In genomic region chr15:78299302-78300102, GRCh38 we compare ENCODE assay signal across 8 cellular contexts. TPM values are rescaled to one million over a fixed set of nuclear protein-coding genes. Genes with fewer than 3 reads are reported as not detected.
A peak's percentile ranks its signal among the peaks of the same experiment; 100 is the strongest.
DNase-seq lines count a peak whose midpoint lies in the region; ATAC-seq and TF ChIP-seq lines count a peak whose summit lies in the region.

TSS of gene SKIC8 (minus strand) at chr15:78299609. CDS start at chr15:78295686, 3,923 bp downstream.

- H3K79me2 ChIP-seq in smooth muscle cell (ENCODE audit: low read depth), result peaks cover 31% of the 10 kb centered on the region

- no peaks in the 10 kb centered on the region; the same call in 1 of the 2 replicates for H3K36me3 ChIP-seq in WERI-Rb-1
- no peaks in the 10 kb centered on the region for H3K36me3 ChIP-seq in breast epithelium
- no peaks in the 10 kb centered on the region for H3K36me3 ChIP-seq in smooth muscle cell (ENCODE audit: low read depth)

- H3K27ac ChIP-seq in WERI-Rb-1 (peak within 1 kb of the TSS; percentile 69), breast epithelium (peak within 1 kb of the TSS; percentile 92), smooth muscle cell (ENCODE audit: low read depth) (peak within 1 kb of the TSS; percentile 66)

- H3K9ac ChIP-seq in smooth muscle cell (ENCODE audit: low read depth), result peak within 1 kb of the TSS; percentile 91

- DNase-seq in AG08395 (ENCODE audit: low spot score) (peak; percentile 95), NCI-H2196 treated with DMSO at 0.1 percent for 48 hours (lab: John Stamatoyannopoulos, UW; ENCODE audit: unreplicated experiment) (peak; percentile 60), WERI-Rb-1 (peak; percentile 95), breast epithelium (ENCODE audit: low spot score in 2 of 2) (peak; percentile 88 to 90), iPS-NIHi7 (ENCODE audit: extremely low spot score) (peak; percentile 99), smooth muscle cell (lab: John Stamatoyannopoulos, UW; ENCODE audit: unreplicated experiment) (peak; percentile 67)

- H2AFZ ChIP-seq in smooth muscle cell (ENCODE audit: low read depth), result peak within 1 kb of the TSS; percentile 81

- TF ChIP-seq POLR2A in breast epithelium (IDR thresholded peaks at IDR 0.05), result peak; percentile 72

- intact Hi-C loops in breast epithelium (cut with DNase I; ENCODE audit: low total_unique reads), result no loop called here

- TF ChIP-seq CTCF in WERI-Rb-1 (IDR thresholded peaks at IDR 0.05; ENCODE audit: low read depth, low read length), result no peak
- no peak for TF ChIP-seq CTCF in breast epithelium (IDR thresholded peaks at IDR 0.05)
- TF ChIP-seq CTCF in smooth muscle cell (IDR thresholded peaks at IDR 0.05; ENCODE audit: borderline replicate concordance, insufficient read depth, poor library complexity, severe bottlenecking), result no peak

- ATAC-seq in GM18907 (IDR thresholded peaks at IDR 0.05; ENCODE audit: unreplicated experiment), result peak; percentile 77
- ATAC-seq in HG03159 (IDR thresholded peaks at IDR 0.05; ENCODE audit: unreplicated experiment), result peak; percentile 82

- peak within 1 kb of the TSS; percentile 89 for H3K4me3 ChIP-seq in WERI-Rb-1 (ENCODE audit: low read depth, low read length)
- H3K4me3 ChIP-seq in breast epithelium, result peak within 1 kb of the TSS; percentile 89 to 98 (median 97)
- peak within 1 kb of the TSS; percentile 76 for H3K4me3 ChIP-seq in smooth muscle cell

- 2% methylated on average over 48 of the region's 49 CpGs for WGBS in smooth muscle cell (ENCODE audit: low lambda C conversion rate)

- peaks cover 0 to 8% of the 10 kb centered on the region in 2 donors for H3K4me1 ChIP-seq in breast epithelium
- peaks cover 12% of the 10 kb centered on the region for H3K4me1 ChIP-seq in smooth muscle cell (ENCODE audit: low read depth)

- peak within 1 kb of the TSS; percentile 84 for H3K4me2 ChIP-seq in smooth muscle cell

- no peaks in the 10 kb centered on the region for H3K27me3 ChIP-seq in WERI-Rb-1 (ENCODE audit: insufficient read depth, low read depth, severe bottlenecking)
- peaks cover 4 to 10% of the 10 kb centered on the region in 2 donors for H3K27me3 ChIP-seq in breast epithelium
- no peaks in the 10 kb centered on the region for H3K27me3 ChIP-seq in smooth muscle cell (ENCODE audit: low read depth)

- H3K9me3 ChIP-seq in WERI-Rb-1 (ENCODE audit: severe bottlenecking) (no peaks in the 10 kb centered on the region), breast epithelium (no peaks in the 10 kb centered on the region), smooth muscle cell (replicated peaks; ENCODE audit: low read depth) (no peaks in the 10 kb centered on the region)

- H3F3A ChIP-seq in smooth muscle cell (ENCODE audit: low read depth), result no peaks in the 10 kb centered on the region

- H4K20me1 ChIP-seq in smooth muscle cell (ENCODE audit: low read depth), result no peaks in the 10 kb centered on the region

RNA-seq across cellular contexts. Expression of gene SKIC8, which starts in this region (rescaled TPM):
- 10 to 100 TPM; 63.5 to 98.8 (median 96.0) TPM for total RNA-seq in breast epithelium
- 63.6 and 67.4 TPM in 2 replicates for total RNA-seq in smooth muscle cell
- polyA plus RNA-seq in smooth muscle cell, result 64.5 and 72.9 TPM in 2 replicates

Comparison
In these comparisons a context has a peak if more than half of its experiments do, and no peak if none do; other contexts are left out.
1. Peak in every context shown above with its lines: DNase-seq, ATAC-seq, H3K4me3 ChIP-seq and H3K27ac ChIP-seq.